In the genomic region with DNA sequence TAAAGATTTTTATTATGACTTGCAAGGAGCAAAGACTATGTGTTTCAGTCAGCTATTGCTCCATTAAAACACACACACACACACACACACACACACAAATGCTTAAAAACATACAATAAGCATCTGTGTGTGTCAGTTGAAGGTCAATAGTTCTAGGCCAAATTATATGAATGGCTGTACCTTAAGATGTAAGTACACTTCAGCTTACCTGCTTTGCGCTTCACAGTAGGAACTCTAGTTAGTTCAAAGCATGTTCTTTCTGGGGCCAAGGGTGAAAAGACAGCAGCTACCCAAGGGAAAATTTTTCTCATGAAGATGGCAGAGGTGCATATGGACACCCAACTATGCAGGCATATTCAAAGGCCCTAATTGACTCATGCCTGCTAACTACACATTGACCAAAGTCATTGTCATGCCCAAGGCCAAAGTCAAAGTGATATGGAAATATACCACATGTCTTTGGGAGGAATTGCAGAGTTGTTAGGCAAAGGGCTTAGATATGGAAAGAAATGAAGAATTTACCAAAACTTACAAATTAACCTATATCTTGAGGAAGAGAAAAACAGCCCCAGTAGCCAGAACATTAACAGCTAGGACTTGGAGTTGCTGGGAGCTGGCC, we compare ENCODE assay signal across 16 cellular contexts.
"Had no signal": no experiment of that assay in that cellular context is flagged by ENCODE, and none has a peak within 500 bp of the region (broad histone marks: within the 10 kb centered on the region; RNA-seq: fewer than 3 reads in every experiment).

No MANE protein-coding gene starts in this region.

- ATAC-seq: activated CD4-positive, CD25-positive, alpha-beta regulatory T cell treated with anti-CD3 and anti-CD28 coated beads, Interleukin-2, amount 50 U/mL, for 24 hours; sciatic nerve; stimulated activated memory B cell treated with anti-CD40 and anti-IgM and Interleukin-4, amounts not matched to agents 10 μg/mL and 1 μg/mL and 100 μg/mL, for 72 hours had no signal

- H3K27me3 ChIP-seq: colonic mucosa, ovary, thyroid gland had no signal

- H3K36me3 ChIP-seq: colonic mucosa, ovary, thyroid gland had no signal

- FAIRE-seq: frontal cortex, keratinocyte had no signal

- H3K27me3 Mint-ChIP-seq: central memory CD8-positive, alpha-beta T cell had no signal

- H3K36me3 Mint-ChIP-seq: mesothelial cell of epicardium; stimulated activated memory B cell treated with anti-CD40 and anti-IgM and Interleukin-4, amounts not matched to agents 10 μg/mL and 1 μg/mL and 100 μg/mL, for 72 hours had no signal

- H3K27ac ChIP-seq: colonic mucosa, ovary, thyroid gland had no signal

- DNase-seq: aorta; colonic mucosa; hypothalamus; ovary; stimulated activated CD4-positive, alpha-beta T cell treated with anti-CD3 and anti-CD28 coated beads, Interleukin-4, amount 100 ng/mL, for 4 hours; T-helper 1 cell; T1000; thyroid gland had no signal

- H3K9me3 ChIP-seq: colonic mucosa, ovary, thyroid gland had no signal

- H3K4me3 Mint-ChIP-seq: central memory CD8-positive, alpha-beta T cell; mesothelial cell of epicardium; stimulated activated memory B cell treated with anti-CD40 and anti-IgM and Interleukin-4, amounts not matched to agents 10 μg/mL and 1 μg/mL and 100 μg/mL, for 72 hours had no signal

- H3K27ac Mint-ChIP-seq: mesothelial cell of epicardium; stimulated activated memory B cell treated with anti-CD40 and anti-IgM and Interleukin-4, amounts not matched to agents 10 μg/mL and 1 μg/mL and 100 μg/mL, for 72 hours had no signal

- H3K4me1 ChIP-seq: colonic mucosa had no signal

- H3K4me3 ChIP-seq: colonic mucosa, lung, ovary, thyroid gland had no signal

- H3K9me3 Mint-ChIP-seq: central memory CD8-positive, alpha-beta T cell; mesothelial cell of epicardium; stimulated activated memory B cell treated with anti-CD40 and anti-IgM and Interleukin-4, amounts not matched to agents 10 μg/mL and 1 μg/mL and 100 μg/mL, for 72 hours had no signal
